9 cellular contexts compared by ENCODE assay signal in the genomic region with DNA sequence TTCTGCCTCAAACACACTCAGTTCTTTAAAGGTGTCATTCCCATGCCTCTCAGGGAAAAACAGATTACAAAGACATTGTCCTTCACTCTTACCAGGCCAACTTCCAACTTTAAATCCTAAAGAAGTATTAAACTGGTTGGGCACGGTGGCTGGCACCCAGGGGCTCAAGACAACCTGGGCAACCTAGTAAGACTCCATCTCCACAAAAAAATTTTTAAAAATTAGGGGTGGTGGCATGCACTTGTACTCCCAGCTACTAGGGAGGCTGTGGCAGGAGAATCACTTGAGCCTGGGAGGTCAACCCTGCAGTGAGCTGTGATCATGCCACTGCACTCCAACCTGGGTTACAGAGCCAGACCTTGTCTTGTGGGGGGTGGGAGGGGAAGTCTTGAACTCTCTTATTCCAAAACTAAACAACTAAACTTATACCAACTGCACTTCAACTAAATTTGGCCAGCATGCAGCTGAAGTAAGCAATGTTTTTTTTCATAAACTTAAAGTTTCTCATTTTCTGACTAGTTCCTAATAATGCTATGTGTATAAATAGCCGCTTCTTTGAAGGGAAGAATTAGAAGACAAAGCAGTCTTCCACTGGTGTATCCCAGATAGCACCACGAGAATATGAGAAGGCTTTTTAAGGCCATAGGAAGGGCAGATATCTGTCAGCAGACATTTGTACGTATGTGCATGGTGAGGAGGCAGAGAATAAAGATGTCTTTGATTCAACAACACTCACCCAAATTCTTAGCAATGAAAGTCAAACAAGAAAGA. TPM values are rescaled to one million over a fixed set of nuclear protein-coding genes. Genes with fewer than 3 reads are reported as not detected.
DNase-seq lines count a peak whose midpoint lies in the region; ATAC-seq and TF ChIP-seq lines count a peak whose summit lies in the region.
"Had no signal": no experiment of that assay in that cellular context is flagged by ENCODE, and none has a peak within 500 bp of the region (broad histone marks: within the 10 kb centered on the region; RNA-seq: fewer than 3 reads in every experiment).

No MANE protein-coding gene starts in this region.

- H3K9ac ChIP-seq in rectal smooth muscle tissue (ENCODE audit: low read length), result no peak overlapping the region

- no peak for ATAC-seq in RWPE2 (ENCODE audit: low read depth)
- no peak for ATAC-seq in activated CD4-positive, CD25-positive, alpha-beta regulatory T cell treated with anti-CD3 and anti-CD28 coated beads, Interleukin-2, amount 50 U/mL, for 24 hours
- ATAC-seq in GM21515 (IDR thresholded peaks at IDR 0.05; ENCODE audit: unreplicated experiment), result no peak

- peaks cover 5% of the 10 kb centered on the region for H3F3A ChIP-seq in DOHH2 (ENCODE audit: control insufficient read depth, insufficient read depth)

- H3K4me1 ChIP-seq in DOHH2 (ENCODE audit: control insufficient read depth, low read length) (peaks cover 24% of the 10 kb centered on the region), RWPE2 (ENCODE audit: insufficient read depth, poor library complexity, severe bottlenecking) (peaks cover 10% of the 10 kb centered on the region), esophagus (ENCODE audit: control insufficient read depth in 2 of 2, insufficient read depth in 2 of 2, low read length in 1 of 2) (no peaks in the 10 kb centered on the region), rectal smooth muscle tissue (ENCODE audit: control insufficient read depth, insufficient read depth, low read length) (peaks cover 4% of the 10 kb centered on the region)

- peak overlapping the region; percentile 87 for H3K4me2 ChIP-seq in DOHH2 (ENCODE audit: low read length)

- no peak for DNase-seq in RWPE2 (ENCODE audit: low spot score)
- DNase-seq in DMS79 (lab: John Stamatoyannopoulos, UW), result no peak
- DNase-seq in NOMO-1 (lab: John Stamatoyannopoulos, UW; ENCODE audit: unreplicated experiment in 2 of 2), result no peak
- DNase-seq: activated CD4-positive, alpha-beta T cell treated with anti-CD3 and anti-CD28 coated beads, Interleukin-2, amount 50 U/mL, for 1 hour had no signal

- 33 to 41% methylated on average over 4 of the region's 4 CpGs for WGBS in esophagus, 2 donors

- H3K9me3 ChIP-seq in DOHH2 (ENCODE audit: control insufficient read depth, insufficient read depth, low read length) (no peaks in the 10 kb centered on the region), RWPE2 (ENCODE audit: severe bottlenecking) (no peaks in the 10 kb centered on the region), esophagus (ENCODE audit: control insufficient read depth in 2 of 2, insufficient read depth in 1 of 2, low read depth in 1 of 2, low read length in 1 of 2) (no peaks in the 10 kb centered on the region)

- peaks cover 72% of the 10 kb centered on the region for H3K79me2 ChIP-seq in DOHH2 (ENCODE audit: control insufficient read depth, low read length)

- H3K27ac ChIP-seq in DOHH2 (ENCODE audit: low read depth, low read length) (no peak overlapping the region), RWPE2 (ENCODE audit: poor library complexity, severe bottlenecking) (peak overlapping the region; percentile 80), esophagus (ENCODE audit: low read depth in 2 of 2, low read length in 1 of 2) (peak overlapping the region; percentile 86 to 95), rectal smooth muscle tissue (ENCODE audit: low read depth, low read length) (peak overlapping the region; percentile 92)

- H3K4me3 ChIP-seq in DOHH2 (ENCODE audit: low read length) (no peak overlapping the region; the same call in 1 of the 2 replicates), RWPE2 (ENCODE audit: severe bottlenecking) (peak overlapping the region; percentile 80), esophagus (ENCODE audit: low read depth in 1 of 2, low read length in 2 of 2) (peak overlapping the region; percentile 32 to 78), rectal smooth muscle tissue (ENCODE audit: low read length) (peak overlapping the region; percentile 90)

- H4K20me1 ChIP-seq in DOHH2 (ENCODE audit: control insufficient read depth, insufficient read depth, low read depth, low read length), result no peaks in the 10 kb centered on the region

- H3K27me3 ChIP-seq in DOHH2 (ENCODE audit: control insufficient read depth, low read length) (peaks cover 5% of the 10 kb centered on the region; the same call in 1 of the 2 replicates), RWPE2 (ENCODE audit: insufficient read depth, poor library complexity, severe bottlenecking) (no peaks in the 10 kb centered on the region), esophagus (ENCODE audit: control insufficient read depth in 1 of 2, insufficient read depth in 2 of 2, low read length in 2 of 2) (no peaks in the 10 kb centered on the region), rectal smooth muscle tissue (ENCODE audit: control insufficient read depth, insufficient read depth, low read length) (no peaks in the 10 kb centered on the region)

- TF ChIP-seq CTCF in DOHH2 (IDR thresholded peaks at IDR 0.05; ENCODE audit: low read depth, low read length, poor library complexity, severe bottlenecking), result no peak
- no peak for TF ChIP-seq CTCF in RWPE2 (IDR thresholded peaks at IDR 0.05; ENCODE audit: poor library complexity, severe bottlenecking)

- H3K36me3 ChIP-seq in DOHH2 (ENCODE audit: control insufficient read depth, low read length) (no peaks in the 10 kb centered on the region), RWPE2 (ENCODE audit: low read depth) (peaks cover 6% of the 10 kb centered on the region; the same call in 1 of the 2 replicates), esophagus (ENCODE audit: control insufficient read depth in 2 of 2, insufficient read depth in 2 of 2, low read length in 1 of 2) (no peaks in the 10 kb centered on the region), rectal smooth muscle tissue (ENCODE audit: control insufficient read depth, insufficient read depth, low read length) (no peaks in the 10 kb centered on the region)

- H3K9me2 ChIP-seq in DOHH2 (replicated peaks; ENCODE audit: control insufficient read depth, low read length), result no peaks in the 10 kb centered on the region

RNA-seq across cellular contexts. Expression of gene SLC11A2, which starts 2.4 kb away (rescaled TPM):
- polyA plus RNA-seq in esophagus, result 10 to 100 TPM; 18.0 to 19.5 TPM

RNA-seq across cellular contexts. Expression of gene LETMD1, which starts 24.3 kb away (rescaled TPM):
- 10 to 100 TPM; 30.9 to 36.8 TPM for polyA plus RNA-seq in esophagus

RNA-seq across cellular contexts. Expression of gene CSRNP2, which starts 59.6 kb away (rescaled TPM):
- polyA plus RNA-seq in esophagus, result 1 to 10 TPM; 4.8 to 7.3 TPM
